ENCODE assay signal across 20 cellular contexts in the genomic region with DNA sequence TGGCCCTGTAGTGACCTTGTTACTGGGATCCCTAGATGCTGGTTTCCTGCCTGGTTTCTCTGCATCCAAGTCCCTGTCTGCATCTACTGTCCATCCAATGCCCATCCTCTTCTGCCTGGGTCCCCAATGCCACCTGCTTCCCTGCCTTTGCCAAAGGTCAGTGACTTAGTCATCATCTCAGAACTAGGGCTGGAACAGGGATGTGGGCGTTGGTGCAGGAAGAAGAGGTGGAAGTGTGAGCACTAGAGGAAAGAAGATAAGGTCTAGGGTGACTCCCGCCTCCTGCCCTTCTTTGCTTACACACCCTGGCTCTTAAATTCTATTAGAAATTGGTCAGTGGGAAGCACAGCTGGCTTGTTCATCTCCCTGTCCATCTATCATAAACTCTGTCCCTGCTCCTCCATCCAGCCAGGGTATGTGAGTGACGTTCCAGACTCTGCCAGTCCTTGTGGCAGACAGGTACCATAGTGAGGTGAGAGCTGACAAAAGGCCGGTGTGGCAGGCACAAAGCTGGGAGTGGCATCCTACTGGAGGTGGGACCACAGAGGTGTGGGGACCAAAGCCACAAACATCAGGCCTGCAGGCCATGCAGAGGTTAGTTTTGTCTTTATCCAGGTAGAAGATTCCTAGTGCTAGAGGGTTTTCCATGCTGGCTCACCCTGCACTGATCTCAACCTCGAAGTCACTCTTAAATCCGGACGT.
"Had no signal": no experiment of that assay in that cellular context is flagged by ENCODE, and none has a peak within 500 bp of the region (broad histone marks: within the 10 kb centered on the region; RNA-seq: fewer than 3 reads in every experiment).

No MANE protein-coding gene starts in this region.

- H3K27ac Mint-ChIP-seq: activated CD4-positive, alpha-beta memory T cell treated with anti-CD3 and anti-CD28 coated beads for 36 hours; activated CD4-positive, alpha-beta T cell treated with anti-CD3 and anti-CD28 coated beads for 36 hours; activated CD8-positive, alpha-beta memory T cell treated with anti-CD3 and anti-CD28 coated beads, Interleukin-2, amount 10 ng/mL, durations not matched to agents 7 days and 5 days; activated naive CD4-positive, alpha-beta T cell treated with anti-CD3 and anti-CD28 coated beads for 36 hours; mesothelial cell of epicardium had no signal

- ATAC-seq: activated CD4-positive, alpha-beta T cell treated with anti-CD3 and anti-CD28 coated beads for 36 hours; activated CD8-positive, alpha-beta memory T cell treated with anti-CD3 and anti-CD28 coated beads, Interleukin-2, amount 10 ng/mL, durations not matched to agents 7 days and 5 days; esophagus mucosa; gastroesophageal sphincter; stimulated activated naive CD8-positive, alpha-beta T cell treated with anti-CD3 and anti-CD28 coated beads, Interleukin-15, Interleukin-2, amounts not matched to agents 100 U/mL and 50 U/mL, for 24 hours had no signal

- H3K9me3 Mint-ChIP-seq: activated CD4-positive, alpha-beta memory T cell treated with anti-CD3 and anti-CD28 coated beads for 36 hours; activated naive CD4-positive, alpha-beta T cell treated with anti-CD3 and anti-CD28 coated beads for 36 hours; brain; central memory CD8-positive, alpha-beta T cell; mesothelial cell of epicardium; neural crest cell had no signal

- H3K36me3 Mint-ChIP-seq: activated CD4-positive, alpha-beta memory T cell treated with anti-CD3 and anti-CD28 coated beads for 36 hours; activated CD8-positive, alpha-beta memory T cell treated with anti-CD3 and anti-CD28 coated beads, Interleukin-2, amount 10 ng/mL, durations not matched to agents 7 days and 5 days; brain; mesothelial cell of epicardium had no signal

- H3K4me1 ChIP-seq: gastroesophageal sphincter, lower lobe of right lung, vagina had no signal

- H3K27ac ChIP-seq: gastroesophageal sphincter, heart left ventricle, lower lobe of right lung, right atrium auricular region, tibial artery, vagina had no signal

- DNase-seq: activated CD4-positive, alpha-beta memory T cell treated with anti-CD3 and anti-CD28 coated beads for 36 hours; activated CD4-positive, alpha-beta T cell treated with anti-CD3 and anti-CD28 coated beads for 36 hours; activated CD8-positive, alpha-beta memory T cell treated with anti-CD3 and anti-CD28 coated beads, Interleukin-2, amount 10 ng/mL, durations not matched to agents 7 days and 5 days; activated naive CD4-positive, alpha-beta T cell treated with anti-CD3 and anti-CD28 coated beads for 36 hours; effector CD4-positive, alpha-beta T cell; heart left ventricle; kidney glomerular epithelial cell; lower lobe of right lung; stimulated activated naive CD8-positive, alpha-beta T cell treated with anti-CD3 and anti-CD28 coated beads, Interleukin-15, Interleukin-2, amounts not matched to agents 100 U/mL and 50 U/mL, for 24 hours; substantia nigra; T-helper 2 cell; tibial artery had no signal

- H3K4me3 ChIP-seq: gastroesophageal sphincter, heart left ventricle, lower lobe of right lung, right atrium auricular region, tibial artery, vagina had no signal

- H3K36me3 ChIP-seq: gastroesophageal sphincter, heart left ventricle, lower lobe of right lung, right atrium auricular region, vagina had no signal

- H3K4me1 Mint-ChIP-seq: activated CD4-positive, alpha-beta T cell treated with anti-CD3 and anti-CD28 coated beads for 36 hours; activated CD8-positive, alpha-beta memory T cell treated with anti-CD3 and anti-CD28 coated beads, Interleukin-2, amount 10 ng/mL, durations not matched to agents 7 days and 5 days; central memory CD8-positive, alpha-beta T cell; mesothelial cell of epicardium; neural crest cell had no signal

- H3K27me3 ChIP-seq: right atrium auricular region, tibial artery, vagina had no signal

- H3K9me3 ChIP-seq: gastroesophageal sphincter, heart left ventricle, lower lobe of right lung, right atrium auricular region, tibial artery, vagina had no signal

- H3K4me3 Mint-ChIP-seq: activated CD4-positive, alpha-beta memory T cell treated with anti-CD3 and anti-CD28 coated beads for 36 hours; activated CD4-positive, alpha-beta T cell treated with anti-CD3 and anti-CD28 coated beads for 36 hours; activated CD8-positive, alpha-beta memory T cell treated with anti-CD3 and anti-CD28 coated beads, Interleukin-2, amount 10 ng/mL, durations not matched to agents 7 days and 5 days; activated naive CD4-positive, alpha-beta T cell treated with anti-CD3 and anti-CD28 coated beads for 36 hours; brain; central memory CD8-positive, alpha-beta T cell; mesothelial cell of epicardium; neural crest cell had no signal
